Comparison of ENCODE assay signal across 11 cellular contexts in genomic region chr2:207683879-207684627, GRCh38. TPM values are rescaled to one million over a fixed set of nuclear protein-coding genes. Genes with fewer than 3 reads are reported as not detected.
A peak's percentile ranks its signal among the peaks of the same experiment; 100 is the strongest.
DNase-seq lines count a peak whose midpoint lies in the region; ATAC-seq, FAIRE-seq and TF ChIP-seq lines count a peak whose summit lies in the region.
"Had no signal": no experiment of that assay in that cellular context is flagged by ENCODE, and none has a peak within 500 bp of the region (broad histone marks: within the 10 kb centered on the region; RNA-seq: fewer than 3 reads in every experiment).

No MANE protein-coding gene starts in this region.

- H3K27me3 Mint-ChIP-seq in osteocyte (ENCODE audit: unreplicated experiment), result no peaks in the 10 kb centered on the region
- H3K27me3 Mint-ChIP-seq in activated CD8-positive, alpha-beta memory T cell treated with anti-CD3 and anti-CD28 coated beads, Interleukin-2, amount 10 ng/mL, durations not matched to agents 7 days and 5 days, result peaks cover 21% of the 10 kb centered on the region

- peaks cover 15% of the 10 kb centered on the region for H3K4me1 Mint-ChIP-seq in osteocyte (ENCODE audit: unreplicated experiment)
- peaks cover 6% of the 10 kb centered on the region for H3K4me1 Mint-ChIP-seq in activated CD8-positive, alpha-beta memory T cell treated with anti-CD3 and anti-CD28 coated beads, Interleukin-2, amount 10 ng/mL, durations not matched to agents 7 days and 5 days

- TF ChIP-seq CTCF in NB4 (IDR thresholded peaks at IDR 0.05; ENCODE audit: low read depth, low read length) (no peak), osteocyte (IDR thresholded peaks at IDR 0.05) (no peak)

- peak; percentile 84 for FAIRE-seq in GM12891 (lab: Jason Lieb, UNC)

- ATAC-seq in activated CD8-positive, alpha-beta memory T cell treated with anti-CD3 and anti-CD28 coated beads, Interleukin-2, amount 10 ng/mL, durations not matched to agents 7 days and 5 days, result no peak
- ATAC-seq in GM18517 (IDR thresholded peaks at IDR 0.05; ENCODE audit: unreplicated experiment), result no peak
- ATAC-seq: left lung had no signal

- H3K9me3 Mint-ChIP-seq in osteocyte (ENCODE audit: unreplicated experiment), result no peaks in the 10 kb centered on the region
- no peaks in the 10 kb centered on the region for H3K9me3 Mint-ChIP-seq in activated CD8-positive, alpha-beta memory T cell treated with anti-CD3 and anti-CD28 coated beads, Interleukin-2, amount 10 ng/mL, durations not matched to agents 7 days and 5 days (ENCODE audit: low read depth)

- TF ChIP-seq POLR2A in GM12891 (IDR thresholded peaks at IDR 0.05; ENCODE audit: low read depth, low read length) (no peak), NB4 (IDR thresholded peaks at IDR 0.05; ENCODE audit: extremely low read depth, insufficient read length) (no peak)

- H3K36me3 Mint-ChIP-seq in osteocyte (ENCODE audit: unreplicated experiment), result no peaks in the 10 kb centered on the region
- H3K36me3 Mint-ChIP-seq in activated CD8-positive, alpha-beta memory T cell treated with anti-CD3 and anti-CD28 coated beads, Interleukin-2, amount 10 ng/mL, durations not matched to agents 7 days and 5 days, result no peaks in the 10 kb centered on the region

- no peak overlapping the region for H3K4me3 Mint-ChIP-seq in osteocyte (ENCODE audit: unreplicated experiment)
- no peak overlapping the region for H3K4me3 Mint-ChIP-seq in activated CD8-positive, alpha-beta memory T cell treated with anti-CD3 and anti-CD28 coated beads, Interleukin-2, amount 10 ng/mL, durations not matched to agents 7 days and 5 days

- CTCF ChIA-PET in activated CD8-positive, alpha-beta memory T cell treated with anti-CD3 and anti-CD28 coated beads, Interleukin-2, amount 10 ng/mL, durations not matched to agents 7 days and 5 days (lab: Charles Lee), result no interaction called here

- H3K4me3 ChIP-seq in NB4 (ENCODE audit: low read depth, low read length), result no peak overlapping the region
- H3K4me3 ChIP-seq: left lung had no signal

- DNase-seq in GM12891 (ENCODE audit: insufficient read length, low spot score) (no peak), NB4 (ENCODE audit: low read depth) (peak; percentile 11), dermis blood vessel endothelial cell (peak; percentile 52), osteocyte (ENCODE audit: extremely low spot score, unreplicated experiment) (no peak), NCI-H524 (lab: John Stamatoyannopoulos, UW) (no peak), DMS153 treated with DMSO at 0.1 percent for 48 hours (lab: John Stamatoyannopoulos, UW; ENCODE audit: unreplicated experiment) (no peak)
- DNase-seq in activated CD8-positive, alpha-beta memory T cell treated with anti-CD3 and anti-CD28 coated beads, Interleukin-2, amount 10 ng/mL, durations not matched to agents 7 days and 5 days, result no peak
- DNase-seq: activated T-cell treated with anti-CD3 and anti-CD28 coated beads for 4 hours, left lung, NCI-H2171 treated with DMSO at 0.1 percent for 48 hours had no signal

- peak overlapping the region; percentile 12 for H3K27ac Mint-ChIP-seq in osteocyte (ENCODE audit: unreplicated experiment)
- H3K27ac Mint-ChIP-seq in activated CD8-positive, alpha-beta memory T cell treated with anti-CD3 and anti-CD28 coated beads, Interleukin-2, amount 10 ng/mL, durations not matched to agents 7 days and 5 days, result no peak overlapping the region

TF ChIP-seq in GM12891, 5 proteins besides CTCF, POLR2A, EP300 and RAD21:
- TF ChIP-seq POU2F2 (IDR thresholded peaks at IDR 0.05; ENCODE audit: low read depth, low read length) (no peak), PAX5 (IDR thresholded peaks at IDR 0.05; ENCODE audit: insufficient read depth, low read length, severe bottlenecking) (no peak), SPI1 (IDR thresholded peaks at IDR 0.05; ENCODE audit: low read depth, low read length) (no peak), TAF1 (IDR thresholded peaks at IDR 0.05; ENCODE audit: low read depth, low read length) (no peak), POLR2AphosphoS5 (IDR thresholded peaks at IDR 0.05; ENCODE audit: low read depth, low read length) (no peak)
TF ChIP-seq in GM12891: peak in this region for 0.

RNA-seq across cellular contexts. Expression of gene CCNYL1, which starts 27.4 kb away (rescaled TPM):
- polyA plus RNA-seq in GM12891 (2012; ENCODE audit: low read depth, missing spikeins), result 3.8 TPM
- total RNA-seq in dermis blood vessel endothelial cell (30.3 and 53.9 TPM in 2 replicates), osteocyte (16.0 and 16.8 TPM in 2 replicates)
- total RNA-seq in activated CD8-positive, alpha-beta memory T cell treated with anti-CD3 and anti-CD28 coated beads, Interleukin-2, amount 10 ng/mL, durations not matched to agents 7 days and 5 days, result 1 to 10 TPM; 5.8 to 5.9 TPM

RNA-seq across cellular contexts. Expression of gene METTL21A, which starts 58.9 kb away (rescaled TPM):
- 10.2 TPM for polyA plus RNA-seq in GM12891 (2012; ENCODE audit: low read depth, missing spikeins)
- total RNA-seq in dermis blood vessel endothelial cell, result 22.8 and 24.2 TPM in 2 replicates
- 17.5 and 18.7 TPM in 2 replicates for total RNA-seq in osteocyte
- total RNA-seq in activated CD8-positive, alpha-beta memory T cell treated with anti-CD3 and anti-CD28 coated beads, Interleukin-2, amount 10 ng/mL, durations not matched to agents 7 days and 5 days, result 10 to 100 TPM; 16.4 to 21.1 TPM

Comparison
In these comparisons a context has a peak if more than half of its experiments do, and no peak if none do; other contexts are left out.
1. DNase-seq: peak in NB4 (single experiment) and dermis blood vessel endothelial cell (single experiment); none in GM12891 (single experiment), osteocyte (single experiment), NCI-H524 (0 of 2), DMS153 treated with DMSO at 0.1 percent for 48 hours (single experiment) and activated CD8-positive, alpha-beta memory T cell treated with anti-CD3 and anti-CD28 coated beads, Interleukin-2, amount 10 ng/mL, durations not matched to agents 7 days and 5 days (single experiment).